Comparison of ENCODE assay signal across 10 cellular contexts in genomic region chr17:40092581-40092980, GRCh38. TPM values are rescaled to one million over a fixed set of nuclear protein-coding genes. Genes with fewer than 3 reads are reported as not detected.
DNase-seq lines count a peak whose midpoint lies in the region; ATAC-seq and TF ChIP-seq lines count a peak whose summit lies in the region.
"Had no signal": no experiment of that assay in that cellular context is flagged by ENCODE, and none has a peak within 500 bp of the region (broad histone marks: within the 10 kb centered on the region; RNA-seq: fewer than 3 reads in every experiment).

No MANE protein-coding gene starts in this region.

- no peak for TF ChIP-seq CTCF in ascending aorta (IDR thresholded peaks at IDR 0.05)
- no peak for TF ChIP-seq CTCF in suprapubic skin (IDR thresholded peaks at IDR 0.05)

- H4K91ac ChIP-seq in mesenchymal stem cell (ENCODE audit: low read length), result no peak overlapping the region

- 83% methylated on average over 1 of the region's 3 CpGs for WGBS in mesenchymal stem cell
- 33% methylated on average over 3 of the region's 3 CpGs for WGBS in suprapubic skin

- H2BK120ac ChIP-seq in mesenchymal stem cell (ENCODE audit: low read depth, low read length), result no peak overlapping the region

- peak overlapping the region; percentile 51 for H3K9ac ChIP-seq in mesenchymal stem cell (ENCODE audit: low read length)

- H4K8ac ChIP-seq in mesenchymal stem cell (ENCODE audit: low read length), result no peak overlapping the region

- H3K18ac ChIP-seq in mesenchymal stem cell (ENCODE audit: low read depth in 1 of 2, low read length in 2 of 2), result no peak overlapping the region

- H3K23ac ChIP-seq in mesenchymal stem cell (ENCODE audit: low read length in 2 of 2), result no peak overlapping the region

- TF ChIP-seq POLR2A in suprapubic skin (IDR thresholded peaks at IDR 0.05), result no peak

- in situ Hi-C loops in G401 (cut with HindIII; ENCODE audit: low sequenced_read_pairs), result no loop called here

- no peaks in the 10 kb centered on the region for H3K9me3 ChIP-seq in ascending aorta
- no peaks in the 10 kb centered on the region for H3K9me3 ChIP-seq in mesenchymal stem cell (ENCODE audit: control insufficient read depth, low read length)
- H3K9me3 ChIP-seq in suprapubic skin, result no peaks in the 10 kb centered on the region

- no peak overlapping the region for H2BK12ac ChIP-seq in mesenchymal stem cell (ENCODE audit: low read length in 2 of 2)

- TF ChIP-seq EP300 in suprapubic skin (IDR thresholded peaks at IDR 0.05), result no peak

- H3K27ac ChIP-seq in ascending aorta (peak overlapping the region; percentile 91 to 99), mesenchymal stem cell (ENCODE audit: low read length, poor library complexity, severe bottlenecking) (no peak overlapping the region), suprapubic skin (peak overlapping the region; percentile 95)

- H2BK5ac ChIP-seq in mesenchymal stem cell (ENCODE audit: low read depth, low read length, poor library complexity, severe bottlenecking), result no peak overlapping the region

- H2AK5ac ChIP-seq in mesenchymal stem cell (ENCODE audit: low read length, severe bottlenecking), result no peak overlapping the region

- no peak for ATAC-seq in GM18520 (IDR thresholded peaks at IDR 0.05; ENCODE audit: unreplicated experiment)
- ATAC-seq: CD8-positive, alpha-beta T cell had no signal

- H3K79me1 ChIP-seq in mesenchymal stem cell (replicated peaks; ENCODE audit: low read length, poor library complexity, severe bottlenecking), result peaks cover 6% of the 10 kb centered on the region

- H3K36me3 ChIP-seq in ascending aorta (peaks cover 71 to 76% of the 10 kb centered on the region in 2 donors), mesenchymal stem cell (ENCODE audit: control insufficient read depth in 1 of 2, insufficient read depth in 2 of 2, low read depth in 1 of 2, low read length in 2 of 2) (peaks cover 71 to 97% of the 10 kb centered on the region in 2 experiments), suprapubic skin (peaks cover 86% of the 10 kb centered on the region)

- H3K4ac ChIP-seq in mesenchymal stem cell (ENCODE audit: low read depth in 1 of 2, low read length in 2 of 2), result no peak overlapping the region

- H3K14ac ChIP-seq in mesenchymal stem cell (ENCODE audit: low read length in 2 of 2), result no peak overlapping the region

- DNase-seq in G401 (ENCODE audit: low spot score) (peak; percentile 87), ascending aorta (ENCODE audit: low spot score in 2 of 2) (no peak), mesenchymal stem cell (no peak), suprapubic skin (ENCODE audit: low spot score in 2 of 2) (no peak), NCI-H187 (lab: John Stamatoyannopoulos, UW) (no peak), DMS53 (lab: John Stamatoyannopoulos, UW) (no peak)
- DNase-seq in stimulated activated naive CD4-positive, alpha-beta T cell (lab: John Stamatoyannopoulos, UW), result no peak
- DNase-seq: amniotic stem cell; CD8-positive, alpha-beta T cell had no signal

- no peak overlapping the region for H3K4me2 ChIP-seq in mesenchymal stem cell (ENCODE audit: low read length, poor library complexity, severe bottlenecking)

- no peak overlapping the region for H2AFZ ChIP-seq in mesenchymal stem cell (ENCODE audit: low read depth, low read length)

- intact Hi-C loops in ascending aorta (cut with DNase I), result loop anchor here (2.0 kb wide), 2 partner anchors 18 to 24 kb away; no protein-coding TSS in a partner anchor

- H3K4me1 ChIP-seq in ascending aorta (peaks cover 32 to 71% of the 10 kb centered on the region in 2 donors), mesenchymal stem cell (ENCODE audit: control insufficient read depth, insufficient read depth, low read depth, low read length) (peaks cover 6% of the 10 kb centered on the region), suprapubic skin (peaks cover 67% of the 10 kb centered on the region)

- H3K27me3 ChIP-seq in ascending aorta (no peaks in the 10 kb centered on the region), mesenchymal stem cell (ENCODE audit: control insufficient read depth in 1 of 2, insufficient read depth in 1 of 2, low read length in 2 of 2) (no peaks in the 10 kb centered on the region), suprapubic skin (no peaks in the 10 kb centered on the region)

- H3K4me3 ChIP-seq in ascending aorta (no peak overlapping the region), mesenchymal stem cell (ENCODE audit: insufficient read depth in 1 of 2, low read depth in 1 of 2, low read length in 2 of 2) (no peak overlapping the region), suprapubic skin (no peak overlapping the region)

- H2BK15ac ChIP-seq in mesenchymal stem cell (ENCODE audit: low read depth, poor library complexity, severe bottlenecking), result no peak overlapping the region

RNA-seq across cellular contexts. Expression of gene NR1D1, which starts 7.8 kb away (rescaled TPM):
- 0.06 and 2.0 TPM in 2 replicates for total RNA-seq in G401 (2014; rRNA removed; shearing (Covaris generic))
- total RNA-seq in ascending aorta, result 0.43 TPM
- polyA plus RNA-seq in mesenchymal stem cell (2013, experiment 1 of 2), result 6.1 TPM
- polyA plus RNA-seq in mesenchymal stem cell (2013, experiment 2 of 2), result 5.5 TPM
- 100 to 1,000 TPM in 2 of 4 donors, 10 to 100 TPM in 2; 62.1 to 184 (median 96.0) TPM for total RNA-seq in suprapubic skin

RNA-seq across cellular contexts. Expression of gene MSL1, which starts 29.2 kb away (rescaled TPM):
- total RNA-seq in G401 (2014; rRNA removed; shearing (Covaris generic)), result 67.9 and 80.5 TPM in 2 replicates
- total RNA-seq in ascending aorta (82.5 TPM), suprapubic skin (100 to 1,000 TPM in 1 of 4 donors, 10 to 100 TPM in 3; 69.3 to 166 (median 86.9) TPM)
- 67.5 TPM for polyA plus RNA-seq in mesenchymal stem cell (2013, experiment 1 of 2)
- polyA plus RNA-seq in mesenchymal stem cell (2013, experiment 2 of 2), result 66.9 TPM

RNA-seq across cellular contexts. Expression of gene THRA, which starts 29.8 kb away (rescaled TPM):
- 11.8 and 18.4 TPM in 2 replicates for total RNA-seq in G401 (2014; rRNA removed; shearing (Covaris generic))
- 35.4 TPM for total RNA-seq in ascending aorta
- 24.1 TPM for polyA plus RNA-seq in mesenchymal stem cell (2013, experiment 1 of 2)
- 23.2 TPM for polyA plus RNA-seq in mesenchymal stem cell (2013, experiment 2 of 2)
- total RNA-seq in suprapubic skin, result 10 to 100 TPM; 32.6 to 69.9 (median 48.9) TPM

RNA-seq across cellular contexts. Expression of gene MED24, which starts 38.4 kb away (rescaled TPM):
- total RNA-seq in G401 (2014; rRNA removed; shearing (Covaris generic)), result 70.0 and 90.8 TPM in 2 replicates
- total RNA-seq in ascending aorta (176 TPM), suprapubic skin (100 to 1,000 TPM in 1 of 4 donors, 10 to 100 TPM in 3; 67.4 to 198 (median 80.3) TPM)
- polyA plus RNA-seq in mesenchymal stem cell (2013, experiment 1 of 2), result 35.2 TPM
- polyA plus RNA-seq in mesenchymal stem cell (2013, experiment 2 of 2), result 35.4 TPM

RNA-seq across cellular contexts. Expression of gene CASC3, which starts 47.8 kb away (rescaled TPM):
- 31.1 and 61.1 TPM in 2 replicates for total RNA-seq in G401 (2014; rRNA removed; shearing (Covaris generic))
- total RNA-seq in ascending aorta, result 48.9 TPM
- 35.8 TPM for polyA plus RNA-seq in mesenchymal stem cell (2013, experiment 1 of 2)
- polyA plus RNA-seq in mesenchymal stem cell (2013, experiment 2 of 2), result 33.7 TPM
- 10 to 100 TPM; 42.9 to 92.5 (median 61.2) TPM for total RNA-seq in suprapubic skin

Comparison
In these comparisons a context has a peak if more than half of its experiments do, and no peak if none do; other contexts are left out.
1. RNA of gene NR1D1, which starts 7.8 kb away (total RNA-seq): 62.1 to 184 TPM in suprapubic skin; 0.06 to 2.0 TPM in G401 and 0.43 TPM in ascending aorta (single experiment); every median in the first group is over 10 times any median in the second.